In the genomic region with DNA sequence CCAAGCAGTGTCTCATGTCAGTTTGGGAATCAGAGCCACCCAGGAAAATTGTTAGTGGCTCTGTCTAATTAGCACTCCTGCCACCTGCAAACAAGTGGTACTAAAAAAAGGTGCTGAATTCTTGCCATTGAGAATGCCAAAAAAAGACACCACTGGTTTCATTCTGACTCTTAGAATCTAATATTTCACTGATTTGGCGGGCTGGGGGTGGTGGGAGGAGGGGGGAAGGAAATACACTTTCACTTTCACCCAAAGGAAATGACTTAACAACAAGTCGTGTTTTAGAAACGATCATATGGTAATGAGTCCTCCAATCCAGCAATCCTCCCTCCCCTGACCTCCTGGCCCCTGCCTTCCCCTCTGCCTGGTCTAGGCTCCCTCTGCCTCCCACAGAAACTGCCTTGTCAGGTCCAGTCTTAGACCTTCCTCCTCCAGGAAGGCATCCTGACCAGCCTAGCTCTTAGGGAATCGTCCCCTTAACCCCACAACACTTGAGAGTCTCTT, we compare ENCODE assay signal across 9 cellular contexts. TPM values are rescaled to one million over a fixed set of nuclear protein-coding genes. Genes with fewer than 3 reads are reported as not detected.
DNase-seq lines count a peak whose midpoint lies in the region; FAIRE-seq and TF ChIP-seq lines count a peak whose summit lies in the region.
"Had no signal": no experiment of that assay in that cellular context is flagged by ENCODE, and none has a peak within 500 bp of the region (broad histone marks: within the 10 kb centered on the region; RNA-seq: fewer than 3 reads in every experiment).

No MANE protein-coding gene starts in this region.

- H3K27me3 ChIP-seq in astrocyte (ENCODE audit: insufficient read depth, low read length) (no peaks in the 10 kb centered on the region), skeletal muscle tissue (ENCODE audit: control insufficient read depth in 3 of 3, insufficient read depth in 3 of 3, low read length in 3 of 3) (peaks cover 0 to 6% (median 3%) of the 10 kb centered on the region in 3 donors)

- H3K9me3 ChIP-seq in astrocyte (ENCODE audit: insufficient read depth, low read depth, low read length) (no peaks in the 10 kb centered on the region), skeletal muscle tissue (ENCODE audit: control insufficient read depth in 3 of 3, low read length in 3 of 3) (no peaks in the 10 kb centered on the region)
- H3K9me3 ChIP-seq: heart right ventricle had no signal

- H3K27ac ChIP-seq in astrocyte (ENCODE audit: low read depth, low read length) (no peak overlapping the region), skeletal muscle tissue (ENCODE audit: low read depth, low read length) (no peak overlapping the region)
- H3K27ac ChIP-seq: heart right ventricle had no signal

- H3K4me3 ChIP-seq in GM12864 (ENCODE audit: low read depth, low read length) = peak overlapping the region; percentile 23; the same call in 1 of the 2 replicates
- peak overlapping the region; percentile 25 for H3K4me3 ChIP-seq in NB4 (ENCODE audit: low read depth, low read length)
- no peak overlapping the region for H3K4me3 ChIP-seq in astrocyte (ENCODE audit: insufficient read depth, low read depth, low read length)
- H3K4me3 ChIP-seq in skeletal muscle tissue (ENCODE audit: low read length in 3 of 3) = peak overlapping the region in 2 of 3 donors; percentile 23 to 29

- FAIRE-seq in astrocyte (lab: Jason Lieb, UNC) = no peak

- H3K9me3 Mint-ChIP-seq in astrocyte (ENCODE audit: unreplicated experiment) = peaks cover 4% of the 10 kb centered on the region

- peak overlapping the region; percentile 15 for H3K9ac ChIP-seq in astrocyte (ENCODE audit: low read length)
- H3K9ac ChIP-seq in skeletal muscle tissue (ENCODE audit: low read depth in 1 of 3, low read length in 3 of 3) = peak overlapping the region in 2 of 3 donors; percentile 12 to 20

- H4K20me1 ChIP-seq in astrocyte (ENCODE audit: insufficient read depth, low read length) = no peaks in the 10 kb centered on the region

- no peaks in the 10 kb centered on the region for H3K79me2 ChIP-seq in astrocyte (ENCODE audit: insufficient read depth, low read length)

- DNase-seq in GM12864 (ENCODE audit: low read depth) = peak; percentile 73
- DNase-seq in H4 (ENCODE audit: low spot score) = peak; percentile 44
- peak; percentile 50 for DNase-seq in NB4 (ENCODE audit: low read depth)
- no peak for DNase-seq in astrocyte (ENCODE audit: low read depth)
- DNase-seq in DMS79 (lab: John Stamatoyannopoulos, UW) = no peak
- no peak for DNase-seq in NCI-H345 (lab: John Stamatoyannopoulos, UW)
- no peak for DNase-seq in NCI-H345 treated with DMSO at 0.1 percent for 48 hours (lab: John Stamatoyannopoulos, UW; ENCODE audit: unreplicated experiment)

- TF ChIP-seq POLR2A in NB4 (IDR thresholded peaks at IDR 0.05; ENCODE audit: extremely low read depth, insufficient read length) = no peak

- H2AFZ ChIP-seq in astrocyte (ENCODE audit: low read depth, low read length) = peak overlapping the region; percentile 25

- H3K4me1 ChIP-seq in astrocyte (ENCODE audit: insufficient read depth, low read length) (peaks cover 13% of the 10 kb centered on the region), skeletal muscle tissue (ENCODE audit: control insufficient read depth in 3 of 3, insufficient read depth in 3 of 3, low read length in 3 of 3) (peaks cover 5 to 11% (median 10%) of the 10 kb centered on the region in 3 donors)

- no peaks in the 10 kb centered on the region for H3K36me3 Mint-ChIP-seq in astrocyte (ENCODE audit: low read depth, unreplicated experiment)

- H3K4me2 ChIP-seq in astrocyte (ENCODE audit: low read length) = peak overlapping the region; percentile 68

- peaks cover 35% of the 10 kb centered on the region for H3K27me3 Mint-ChIP-seq in astrocyte (ENCODE audit: low read depth, unreplicated experiment)

- TF ChIP-seq CTCF in GM12864 (IDR thresholded peaks at IDR 0.05; ENCODE audit: low read depth, low read length, missing control alignments) (no peak), NB4 (IDR thresholded peaks at IDR 0.05; ENCODE audit: low read depth, low read length) (no peak), astrocyte (IDR thresholded peaks at IDR 0.05; ENCODE audit: insufficient read depth, low read depth, low read length) (no peak)

- peaks cover 10% of the 10 kb centered on the region for H3K4me1 Mint-ChIP-seq in astrocyte (ENCODE audit: low read depth, unreplicated experiment)

- peak overlapping the region; percentile 73 for H3K27ac Mint-ChIP-seq in astrocyte (ENCODE audit: unreplicated experiment)

- H3K36me3 ChIP-seq in astrocyte (ENCODE audit: insufficient read depth, low read length) (no peaks in the 10 kb centered on the region), skeletal muscle tissue (ENCODE audit: control insufficient read depth in 3 of 3, insufficient read depth in 3 of 3, low read length in 3 of 3) (no peaks in the 10 kb centered on the region)
- H3K36me3 ChIP-seq: heart right ventricle had no signal

- no peak overlapping the region for H3K4me3 Mint-ChIP-seq in astrocyte (ENCODE audit: unreplicated experiment)

RNA-seq across cellular contexts. Expression of a gene that starts 4.4 kb away (rescaled TPM):
- 1.8 and 2.1 TPM in 2 replicates for total RNA-seq in H4 (2014; rRNA removed; shearing (Covaris generic))
- 4.8 and 5.5 TPM in 2 replicates for total RNA-seq in astrocyte
- 3.7 TPM for total RNA-seq in skeletal muscle tissue

Comparison
In these comparisons a context has a peak if more than half of its experiments do, and no peak if none do; other contexts are left out.
1. DNase-seq: peak in GM12864 (single experiment), H4 (single experiment) and NB4 (single experiment); none in astrocyte (single experiment), DMS79 (single experiment), NCI-H345 (single experiment) and NCI-H345 treated with DMSO at 0.1 percent for 48 hours (single experiment).